ENCODE assay signal across 9 cellular contexts in genomic region chr2:73175663-73176204, GRCh38. TPM values are rescaled to one million over a fixed set of nuclear protein-coding genes. Genes with fewer than 3 reads are reported as not detected.
A peak's percentile ranks its signal among the peaks of the same experiment; 100 is the strongest.
DNase-seq lines count a peak whose midpoint lies in the region; ATAC-seq and TF ChIP-seq lines count a peak whose summit lies in the region.
"Had no signal": no experiment of that assay in that cellular context is flagged by ENCODE, and none has a peak within 500 bp of the region (broad histone marks: within the 10 kb centered on the region; RNA-seq: fewer than 3 reads in every experiment).

No MANE protein-coding gene starts in this region.

- H2AFZ ChIP-seq in OCI-LY7 (ENCODE audit: low read length), result no peak overlapping the region

- no peak overlapping the region for H3K4me3 Mint-ChIP-seq in MCF 10A (ENCODE audit: unreplicated experiment)
- H3K4me3 Mint-ChIP-seq in naive thymus-derived CD4-positive, alpha-beta T cell, result peak overlapping the region; percentile 52 to 92 (median 90)
- peak overlapping the region; percentile 64 for H3K4me3 Mint-ChIP-seq in stimulated activated memory B cell treated with anti-CD40 and anti-IgM and Interleukin-4, amounts not matched to agents 10 μg/mL and 1 μg/mL and 100 μg/mL, for 72 hours

- no peaks in the 10 kb centered on the region for H4K20me1 ChIP-seq in OCI-LY7 (ENCODE audit: insufficient read depth, low read length)

- no peaks in the 10 kb centered on the region for H3K9me2 ChIP-seq in OCI-LY7 (ENCODE audit: insufficient read depth, low read length)

- H3K79me2 ChIP-seq in OCI-LY7 (ENCODE audit: insufficient read depth, low read depth, low read length), result no peaks in the 10 kb centered on the region

- no peaks in the 10 kb centered on the region for H3K36me3 Mint-ChIP-seq in MCF 10A (ENCODE audit: insufficient read depth, unreplicated experiment)
- H3K36me3 Mint-ChIP-seq in naive thymus-derived CD4-positive, alpha-beta T cell, result no peaks in the 10 kb centered on the region
- H3K36me3 Mint-ChIP-seq in stimulated activated memory B cell treated with anti-CD40 and anti-IgM and Interleukin-4, amounts not matched to agents 10 μg/mL and 1 μg/mL and 100 μg/mL, for 72 hours, result no peaks in the 10 kb centered on the region

- peak; percentile 60 for ATAC-seq in naive thymus-derived CD4-positive, alpha-beta T cell
- peak; percentile 66 for ATAC-seq in stimulated activated memory B cell treated with anti-CD40 and anti-IgM and Interleukin-4, amounts not matched to agents 10 μg/mL and 1 μg/mL and 100 μg/mL, for 72 hours

- intact Hi-C loops in breast epithelium (cut with DNase I; ENCODE audit: low total_unique reads) (loop anchor here (10.0 kb wide), 3 partner anchors 91 to 281 kb away; no protein-coding TSS in a partner anchor), MCF 10A (cut with micrococcal nuclease) (loop anchor here (2.0 to 10.0 kb wide), 3 partner anchors 37 to 401 kb away; no protein-coding TSS in a partner anchor), OCI-LY7 (cut with micrococcal nuclease; ENCODE audit: unreplicated experiment) (loop anchor here (2.0 kb wide), 2 partner anchors 37 to 405 kb away; no protein-coding TSS in a partner anchor)
- intact Hi-C loops in naive thymus-derived CD4-positive, alpha-beta T cell (cut with micrococcal nuclease), result loop anchor here (2.0 to 5.0 kb wide), 5 partner anchors 63 to 405 kb away; partner anchors contain the start of genes RAB11FIP5 (in 1 of the 2) and SFXN5 (in 1 of the 2)

- peaks cover 9% of the 10 kb centered on the region for H3K4me1 Mint-ChIP-seq in MCF 10A (ENCODE audit: insufficient read depth, unreplicated experiment)
- H3K4me1 Mint-ChIP-seq in naive thymus-derived CD4-positive, alpha-beta T cell, result peaks cover 9 to 14% (median 12%) of the 10 kb centered on the region in 7 donors
- peaks cover 28% of the 10 kb centered on the region for H3K4me1 Mint-ChIP-seq in stimulated activated memory B cell treated with anti-CD40 and anti-IgM and Interleukin-4, amounts not matched to agents 10 μg/mL and 1 μg/mL and 100 μg/mL, for 72 hours

- H3K9me3 ChIP-seq in breast epithelium (no peaks in the 10 kb centered on the region), OCI-LY7 (ENCODE audit: low read length) (no peaks in the 10 kb centered on the region)
- no peaks in the 10 kb centered on the region for H3K9me3 ChIP-seq in naive thymus-derived CD4-positive, alpha-beta T cell (ENCODE audit: control insufficient read depth in 2 of 3, low read length in 3 of 3)

- DNase-seq in breast epithelium (ENCODE audit: low spot score in 2 of 2) (peak in 1 of 2 donors; percentile 39), MCF 10A (ENCODE audit: unreplicated experiment) (no peak), OCI-LY7 (ENCODE audit: low spot score) (no peak), fibroblast of mammary gland (ENCODE audit: low read depth) (peak; percentile 45), MV-4-11 (lab: John Stamatoyannopoulos, UW) (no peak)
- peak; percentile 41 to 55 for DNase-seq in activated T-helper 1 cell treated with anti-CD3 and anti-CD28 coated beads, Interleukin-2, amount 50 U/mL, for 16 hours (ENCODE audit: low read depth in 1 of 2, low spot score in 1 of 2)
- DNase-seq in naive thymus-derived CD4-positive, alpha-beta T cell, result peak; percentile 57 to 77 (median 70)

- TF ChIP-seq CTCF in breast epithelium (IDR thresholded peaks at IDR 0.05), result no peak
- TF ChIP-seq CTCF in MCF 10A (IDR thresholded peaks at IDR 0.05; ENCODE audit: unreplicated experiment), result no peak
- TF ChIP-seq CTCF in OCI-LY7 (conservative IDR thresholded peaks at IDR 0.05; ENCODE audit: low read length), result no peak
- no peak for TF ChIP-seq CTCF in fibroblast of mammary gland (conservative IDR thresholded peaks at IDR 0.05; ENCODE audit: control insufficient read depth, insufficient read depth, low read depth, low read length)

- TF ChIP-seq POLR2A in breast epithelium (IDR thresholded peaks at IDR 0.05), result no peak

- no peak overlapping the region for H3K27ac Mint-ChIP-seq in MCF 10A (ENCODE audit: low read depth, unreplicated experiment)
- no peak overlapping the region for H3K27ac Mint-ChIP-seq in naive thymus-derived CD4-positive, alpha-beta T cell
- H3K27ac Mint-ChIP-seq in stimulated activated memory B cell treated with anti-CD40 and anti-IgM and Interleukin-4, amounts not matched to agents 10 μg/mL and 1 μg/mL and 100 μg/mL, for 72 hours, result peak overlapping the region; percentile 40

- H3K9me3 Mint-ChIP-seq in MCF 10A (ENCODE audit: unreplicated experiment), result no peaks in the 10 kb centered on the region
- H3K9me3 Mint-ChIP-seq in naive thymus-derived CD4-positive, alpha-beta T cell, result peaks cover 0 to 3% (median 0%) of the 10 kb centered on the region in 11 donors
- H3K9me3 Mint-ChIP-seq in stimulated activated memory B cell treated with anti-CD40 and anti-IgM and Interleukin-4, amounts not matched to agents 10 μg/mL and 1 μg/mL and 100 μg/mL, for 72 hours, result no peaks in the 10 kb centered on the region

- H3K27me3 Mint-ChIP-seq in MCF 10A (ENCODE audit: insufficient read depth, unreplicated experiment), result peaks cover 42% of the 10 kb centered on the region
- peaks cover 22 to 62% (median 28%) of the 10 kb centered on the region in 5 donors for H3K27me3 Mint-ChIP-seq in naive thymus-derived CD4-positive, alpha-beta T cell
- H3K27me3 Mint-ChIP-seq in stimulated activated memory B cell treated with anti-CD40 and anti-IgM and Interleukin-4, amounts not matched to agents 10 μg/mL and 1 μg/mL and 100 μg/mL, for 72 hours, result peaks cover 65% of the 10 kb centered on the region

- no peaks in the 10 kb centered on the region for H3K36me3 ChIP-seq in breast epithelium
- no peaks in the 10 kb centered on the region for H3K36me3 ChIP-seq in OCI-LY7 (ENCODE audit: insufficient read depth, low read length)
- H3K36me3 ChIP-seq in naive thymus-derived CD4-positive, alpha-beta T cell (ENCODE audit: control insufficient read depth in 2 of 3, insufficient read depth in 3 of 3, low read length in 3 of 3), result no peaks in the 10 kb centered on the region

- H3K27ac ChIP-seq in breast epithelium, result peak overlapping the region in 1 of 2 donors; percentile 92
- H3K27ac ChIP-seq in OCI-LY7 (ENCODE audit: low read depth, low read length, poor library complexity, severe bottlenecking), result no peak overlapping the region
- peak overlapping the region; percentile 12 for H3K27ac ChIP-seq in naive thymus-derived CD4-positive, alpha-beta T cell (ENCODE audit: low read depth, low read length)

- POLR2A ChIA-PET in MCF 10A (lab: Yijun Ruan, JAX) (interaction anchor here (0.5 kb wide), 1 partner anchor 257 kb away, joined by 3 read pairs; no protein-coding TSS in a partner anchor), OCI-LY7 (lab: Charles Lee) (no interaction called here)
- POLR2A ChIA-PET in naive thymus-derived CD4-positive, alpha-beta T cell (lab: Charles Lee), result interaction anchor here (0.7 to 1.5 kb wide), 2 partner anchors 58 to 65 kb away, joined by 3 to 4 read pairs; partner anchors contain the start of gene CCT7

- CTCF ChIA-PET in MCF 10A (lab: Yijun Ruan, JAX) (interaction anchor here (0.5 to 3.9 kb wide), 11 partner anchors 16 to 282 kb away, joined by 3 to 43 read pairs (median 18); partner anchors contain the start of gene SMYD5), OCI-LY7 (lab: Charles Lee; ENCODE audit: unreplicated experiment) (interaction anchor here (0.5 kb wide), 1 partner anchor 12 kb away, joined by 3 read pairs; no protein-coding TSS in a partner anchor)
- CTCF ChIA-PET in naive thymus-derived CD4-positive, alpha-beta T cell (lab: Charles Lee), result interaction anchor here (0.9 to 2.9 kb wide), 5 partner anchors 15 to 89 kb away, joined by 3 to 44 read pairs (median 4); no protein-coding TSS in a partner anchor

- BruUV-seq in MCF 10A (replicated peaks; lab: Mats Ljungman, UMichigan) (no TSS peak), OCI-LY7 (replicated peaks; lab: Mats Ljungman, UMichigan) (no TSS peak)

- H3K4me3 ChIP-seq in breast epithelium (peak overlapping the region; percentile 50 to 77 (median 62)), OCI-LY7 (ENCODE audit: low read depth, low read length, poor library complexity, severe bottlenecking) (no peak overlapping the region), fibroblast of mammary gland (ENCODE audit: control insufficient read depth, low read depth, low read length) (peak overlapping the region; percentile 25)
- peak overlapping the region; percentile 67 for H3K4me3 ChIP-seq in naive thymus-derived CD4-positive, alpha-beta T cell (ENCODE audit: low read length)

- no peaks in the 10 kb centered on the region for H3K4me1 ChIP-seq in breast epithelium
- no peaks in the 10 kb centered on the region for H3K4me1 ChIP-seq in OCI-LY7 (ENCODE audit: insufficient read depth, low read length, poor library complexity, severe bottlenecking)
- peaks cover 15 to 20% of the 10 kb centered on the region in 2 donors for H3K4me1 ChIP-seq in naive thymus-derived CD4-positive, alpha-beta T cell (ENCODE audit: control insufficient read depth in 2 of 2, insufficient read depth in 2 of 2, low read length in 2 of 2)

- H3K27me3 ChIP-seq in breast epithelium, result peaks cover 0 to 19% of the 10 kb centered on the region in 2 donors
- H3K27me3 ChIP-seq in naive thymus-derived CD4-positive, alpha-beta T cell (ENCODE audit: control insufficient read depth in 2 of 2, insufficient read depth in 2 of 2, low read length in 2 of 2), result peaks cover 0 to 3% of the 10 kb centered on the region in 2 donors

- H3K4me2 ChIP-seq in OCI-LY7 (ENCODE audit: low read length), result peak overlapping the region; percentile 32; the same call in 1 of the 2 replicates

RNA-seq across cellular contexts. Expression of gene NOTO, which starts 26.6 kb away (rescaled TPM):
- total RNA-seq in breast epithelium (not detected), MCF 10A (2022) (not detected in 2 replicates), OCI-LY7 (2022) (not detected in 2 replicates)
- total RNA-seq in OCI-LY7 (2014; rRNA removed; shearing (Covaris generic)), result not detected in 2 replicates
- not detected for total RNA-seq in naive thymus-derived CD4-positive, alpha-beta T cell
- polyA plus RNA-seq in naive thymus-derived CD4-positive, alpha-beta T cell, result not detected
- total RNA-seq: subcutaneous adipose tissue had no signal

RNA-seq across cellular contexts. Expression of gene SMYD5, which starts 38.3 kb away (rescaled TPM):
- total RNA-seq in breast epithelium (10 to 100 TPM; 14.1 to 21.6 (median 18.3) TPM), MCF 10A (2022) (26.5 and 34.4 TPM in 2 replicates), OCI-LY7 (2022) (33.2 and 38.2 TPM in 2 replicates)
- total RNA-seq in OCI-LY7 (2014; rRNA removed; shearing (Covaris generic)), result 32.9 and 42.2 TPM in 2 replicates
- total RNA-seq in naive thymus-derived CD4-positive, alpha-beta T cell, result 10 to 100 TPM; 25.1 to 76.2 (median 42.7) TPM
- polyA plus RNA-seq in naive thymus-derived CD4-positive, alpha-beta T cell, result 10 to 100 TPM; 25.6 to 28.0 TPM

RNA-seq across cellular contexts. Expression of gene PRADC1, which starts 57.3 kb away (rescaled TPM):
- total RNA-seq in breast epithelium (10 to 100 TPM; 21.6 to 49.6 (median 25.6) TPM), MCF 10A (2022) (9.5 and 13.5 TPM in 2 replicates), OCI-LY7 (2022) (20.6 and 23.0 TPM in 2 replicates)
- 25.3 and 25.9 TPM in 2 replicates for total RNA-seq in OCI-LY7 (2014; rRNA removed; shearing (Covaris generic))
- 1 to 10 TPM; 4.3 to 8.8 (median 6.9) TPM for total RNA-seq in naive thymus-derived CD4-positive, alpha-beta T cell
- 10 to 100 TPM; 25.1 to 29.5 TPM for polyA plus RNA-seq in naive thymus-derived CD4-positive, alpha-beta T cell

RNA-seq across cellular contexts. Expression of gene CCT7, which starts 58.4 kb away (rescaled TPM):
- total RNA-seq in breast epithelium (100 to 1,000 TPM; 180 to 223 (median 187) TPM), MCF 10A (2022) (468 and 495 TPM in 2 replicates), OCI-LY7 (2022) (307 and 347 TPM in 2 replicates)
- 334 and 378 TPM in 2 replicates for total RNA-seq in OCI-LY7 (2014; rRNA removed; shearing (Covaris generic))
- 100 to 1,000 TPM; 118 to 322 (median 181) TPM for total RNA-seq in naive thymus-derived CD4-positive, alpha-beta T cell
- polyA plus RNA-seq in naive thymus-derived CD4-positive, alpha-beta T cell, result 100 to 1,000 TPM; 284 to 298 TPM

Comparison
In these comparisons a context has a peak if more than half of its experiments do, and no peak if none do; other contexts are left out.
1. DNase-seq: peak in activated T-helper 1 cell treated with anti-CD3 and anti-CD28 coated beads, Interleukin-2, amount 50 U/mL, for 16 hours (2 of 2), fibroblast of mammary gland (single experiment) and naive thymus-derived CD4-positive, alpha-beta T cell (9 of 9); none in MCF 10A (single experiment), OCI-LY7 (single experiment) and MV-4-11 (single experiment).